In the genomic region with DNA sequence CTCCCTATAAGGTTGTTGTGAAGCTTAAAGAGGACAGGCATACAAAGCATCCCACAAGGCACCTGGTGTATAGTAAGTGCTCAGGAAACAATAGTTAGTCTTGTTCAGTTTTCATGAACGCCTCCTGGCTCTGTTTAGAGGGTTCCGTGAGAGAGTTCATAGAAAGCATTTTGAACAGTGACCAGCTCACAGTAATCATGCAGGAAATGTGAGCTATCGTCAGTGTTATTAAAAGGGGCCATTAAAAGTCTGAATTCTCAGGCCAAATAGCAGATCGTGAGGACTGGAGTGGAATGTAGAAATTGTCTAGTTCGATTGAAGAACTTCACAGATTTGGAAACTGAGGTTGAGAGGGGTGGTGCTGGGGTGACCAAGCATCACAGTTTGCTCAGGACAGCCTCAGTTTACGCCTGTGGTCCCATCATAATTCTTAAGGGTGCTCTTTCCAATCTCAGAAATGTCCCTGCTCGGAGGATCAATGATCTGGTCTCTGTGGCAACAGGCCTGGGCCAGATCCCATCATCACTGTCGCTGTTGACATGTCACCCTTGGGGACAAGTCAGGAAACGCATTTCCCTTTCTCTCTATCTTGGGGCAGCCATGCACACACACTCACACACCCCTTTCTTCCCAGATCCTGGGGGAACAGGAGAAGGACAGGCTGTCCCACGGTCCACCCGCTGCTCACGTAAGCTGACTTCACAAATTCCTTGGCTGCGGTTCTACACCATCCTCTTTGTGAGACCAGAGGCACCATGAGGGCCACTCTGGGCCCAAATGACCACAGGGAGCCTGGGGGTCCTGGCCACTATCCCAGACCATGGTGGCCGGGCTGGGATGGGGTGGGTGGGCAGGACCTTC, we compare ENCODE assay signal across 2 cellular contexts.
TF ChIP-seq lines count a peak whose summit lies in the region.

No MANE protein-coding gene starts in this region.

TF ChIP-seq in liver, 16 proteins besides CTCF, POLR2A, EP300 and RAD21:
- peak in 1 of 2 donors; percentile 6 for TF ChIP-seq RXRA (IDR thresholded peaks at IDR 0.05)
- no peak for TF ChIP-seq HNF4G (IDR thresholded peaks at IDR 0.05)
- no peak for TF ChIP-seq YY1 (IDR thresholded peaks at IDR 0.05)
TF ChIP-seq in liver: peak in this region for 1.

TF ChIP-seq in HepG2, 621 proteins besides CTCF, POLR2A, EP300 and RAD21:
- TF ChIP-seq, protein P1, sequence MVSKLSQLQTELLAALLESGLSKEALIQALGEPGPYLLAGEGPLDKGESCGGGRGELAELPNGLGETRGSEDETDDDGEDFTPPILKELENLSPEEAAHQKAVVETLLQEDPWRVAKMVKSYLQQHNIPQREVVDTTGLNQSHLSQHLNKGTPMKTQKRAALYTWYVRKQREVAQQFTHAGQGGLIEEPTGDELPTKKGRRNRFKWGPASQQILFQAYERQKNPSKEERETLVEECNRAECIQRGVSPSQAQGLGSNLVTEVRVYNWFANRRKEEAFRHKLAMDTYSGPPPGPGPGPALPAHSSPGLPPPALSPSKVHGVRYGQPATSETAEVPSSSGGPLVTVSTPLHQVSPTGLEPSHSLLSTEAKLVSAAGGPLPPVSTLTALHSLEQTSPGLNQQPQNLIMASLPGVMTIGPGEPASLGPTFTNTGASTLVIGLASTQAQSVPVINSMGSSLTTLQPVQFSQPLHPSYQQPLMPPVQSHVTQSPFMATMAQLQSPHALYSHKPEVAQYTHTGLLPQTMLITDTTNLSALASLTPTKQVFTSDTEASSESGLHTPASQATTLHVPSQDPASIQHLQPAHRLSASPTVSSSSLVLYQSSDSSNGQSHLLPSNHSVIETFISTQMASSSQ (IDR thresholded peaks at IDR 0.05; ENCODE audit: low read depth): no peak
- TF ChIP-seq, protein P1 (CRISPR knock-in tag; IDR thresholded peaks at IDR 0.05; ENCODE audit: borderline replicate concordance): no peak
- TF ChIP-seq MIXL1 (CRISPR knock-in tag; IDR thresholded peaks at IDR 0.05) (no peak), RBM22 (optimal IDR thresholded peaks at IDR 0.05; ENCODE audit: low read length) (no peak), ESRRA (CRISPR knock-in tag; IDR thresholded peaks at IDR 0.05; ENCODE audit: low read depth) (no peak), SRF (IDR thresholded peaks at IDR 0.05; ENCODE audit: low read depth, low read length) (no peak), KLF16 (CRISPR knock-in tag; IDR thresholded peaks at IDR 0.05) (no peak), FOXA1 (IDR thresholded peaks at IDR 0.05) (no peak), FOXA1 (CRISPR knock-in tag; IDR thresholded peaks at IDR 0.05) (no peak)
- TF ChIP-seq, protein P2, sequence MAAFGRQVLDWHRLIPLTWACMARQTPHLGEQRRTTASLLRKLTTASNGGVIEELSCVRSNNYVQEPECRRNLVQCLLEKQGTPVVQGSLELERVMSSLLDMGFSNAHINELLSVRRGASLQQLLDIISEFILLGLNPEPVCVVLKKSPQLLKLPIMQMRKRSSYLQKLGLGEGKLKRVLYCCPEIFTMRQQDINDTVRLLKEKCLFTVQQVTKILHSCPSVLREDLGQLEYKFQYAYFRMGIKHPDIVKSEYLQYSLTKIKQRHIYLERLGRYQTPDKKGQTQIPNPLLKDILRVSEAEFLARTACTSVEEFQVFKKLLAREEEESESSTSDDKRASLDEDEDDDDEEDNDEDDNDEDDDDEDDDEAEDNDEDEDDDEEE (CRISPR knock-in tag; IDR thresholded peaks at IDR 0.05): no peak
- TF ChIP-seq, protein P3, sequence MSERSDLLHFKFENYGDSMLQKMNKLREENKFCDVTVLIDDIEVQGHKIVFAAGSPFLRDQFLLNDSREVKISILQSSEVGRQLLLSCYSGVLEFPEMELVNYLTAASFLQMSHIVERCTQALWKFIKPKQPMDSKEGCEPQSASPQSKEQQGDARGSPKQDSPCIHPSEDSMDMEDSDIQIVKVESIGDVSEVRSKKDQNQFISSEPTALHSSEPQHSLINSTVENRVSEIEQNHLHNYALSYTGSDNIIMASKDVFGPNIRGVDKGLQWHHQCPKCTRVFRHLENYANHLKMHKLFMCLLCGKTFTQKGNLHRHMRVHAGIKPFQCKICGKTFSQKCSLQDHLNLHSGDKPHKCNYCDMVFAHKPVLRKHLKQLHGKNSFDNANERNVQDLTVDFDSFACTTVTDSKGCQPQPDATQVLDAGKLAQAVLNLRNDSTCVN (CRISPR knock-in tag; IDR thresholded peaks at IDR 0.05; ENCODE audit: borderline replicate concordance): no peak
- TF ChIP-seq, protein P4, sequence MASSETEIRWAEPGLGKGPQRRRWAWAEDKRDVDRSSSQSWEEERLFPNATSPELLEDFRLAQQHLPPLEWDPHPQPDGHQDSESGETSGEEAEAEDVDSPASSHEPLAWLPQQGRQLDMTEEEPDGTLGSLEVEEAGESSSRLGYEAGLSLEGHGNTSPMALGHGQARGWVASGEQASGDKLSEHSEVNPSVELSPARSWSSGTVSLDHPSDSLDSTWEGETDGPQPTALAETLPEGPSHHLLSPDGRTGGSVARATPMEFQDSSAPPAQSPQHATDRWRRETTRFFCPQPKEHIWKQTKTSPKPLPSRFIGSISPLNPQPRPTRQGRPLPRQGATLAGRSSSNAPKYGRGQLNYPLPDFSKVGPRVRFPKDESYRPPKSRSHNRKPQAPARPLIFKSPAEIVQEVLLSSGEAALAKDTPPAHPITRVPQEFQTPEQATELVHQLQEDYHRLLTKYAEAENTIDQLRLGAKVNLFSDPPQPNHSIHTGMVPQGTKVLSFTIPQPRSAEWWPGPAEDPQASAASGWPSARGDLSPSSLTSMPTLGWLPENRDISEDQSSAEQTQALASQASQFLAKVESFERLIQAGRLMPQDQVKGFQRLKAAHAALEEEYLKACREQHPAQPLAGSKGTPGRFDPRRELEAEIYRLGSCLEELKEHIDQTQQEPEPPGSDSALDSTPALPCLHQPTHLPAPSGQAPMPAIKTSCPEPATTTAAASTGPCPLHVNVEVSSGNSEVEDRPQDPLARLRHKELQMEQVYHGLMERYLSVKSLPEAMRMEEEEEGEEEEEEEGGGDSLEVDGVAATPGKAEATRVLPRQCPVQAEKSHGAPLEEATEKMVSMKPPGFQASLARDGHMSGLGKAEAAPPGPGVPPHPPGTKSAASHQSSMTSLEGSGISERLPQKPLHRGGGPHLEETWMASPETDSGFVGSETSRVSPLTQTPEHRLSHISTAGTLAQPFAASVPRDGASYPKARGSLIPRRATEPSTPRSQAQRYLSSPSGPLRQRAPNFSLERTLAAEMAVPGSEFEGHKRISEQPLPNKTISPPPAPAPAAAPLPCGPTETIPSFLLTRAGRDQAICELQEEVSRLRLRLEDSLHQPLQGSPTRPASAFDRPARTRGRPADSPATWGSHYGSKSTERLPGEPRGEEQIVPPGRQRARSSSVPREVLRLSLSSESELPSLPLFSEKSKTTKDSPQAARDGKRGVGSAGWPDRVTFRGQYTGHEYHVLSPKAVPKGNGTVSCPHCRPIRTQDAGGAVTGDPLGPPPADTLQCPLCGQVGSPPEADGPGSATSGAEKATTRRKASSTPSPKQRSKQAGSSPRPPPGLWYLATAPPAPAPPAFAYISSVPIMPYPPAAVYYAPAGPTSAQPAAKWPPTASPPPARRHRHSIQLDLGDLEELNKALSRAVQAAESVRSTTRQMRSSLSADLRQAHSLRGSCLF (CRISPR knock-in tag; IDR thresholded peaks at IDR 0.05; ENCODE audit: borderline replicate concordance): no peak
TF ChIP-seq in HepG2: peak in this region for 0.
